9 cellular contexts compared by ENCODE assay signal in genomic region chrX:70453024-70453618, GRCh38. TPM values are rescaled to one million over a fixed set of nuclear protein-coding genes. Genes with fewer than 3 reads are reported as not detected.
DNase-seq lines count a peak whose midpoint lies in the region; ATAC-seq and TF ChIP-seq lines count a peak whose summit lies in the region.
"Had no signal": no experiment of that assay in that cellular context is flagged by ENCODE, and none has a peak within 500 bp of the region (broad histone marks: within the 10 kb centered on the region; RNA-seq: fewer than 3 reads in every experiment).

No MANE protein-coding gene starts in this region.

- in situ Hi-C loops in gastrocnemius medialis (cut with MboI; ENCODE audit: low sequenced_read_pairs in 4 of 4), result no loop called here

- H3K27me3 ChIP-seq in iPS-18a (ENCODE audit: control insufficient read depth, insufficient read depth, low read length), result no peaks in the 10 kb centered on the region
- H3K27me3 ChIP-seq in tibial artery, result no peaks in the 10 kb centered on the region
- no peaks in the 10 kb centered on the region for H3K27me3 ChIP-seq in gastrocnemius medialis

- peak overlapping the region; percentile 76 for H3K27ac Mint-ChIP-seq in activated CD4-positive, alpha-beta memory T cell treated with anti-CD3 and anti-CD28 coated beads for 36 hours

- DNase-seq in activated T-cell treated with anti-CD3 and anti-CD28 coated beads, Interleukin-2, amount 50 U/mL, for 4 hours, result no peak
- DNase-seq in activated T-cell treated with anti-CD3 and anti-CD28 coated beads, Interleukin-2, amount 50 U/mL, for 48 hours, result no peak
- DNase-seq in activated CD4-positive, alpha-beta memory T cell treated with anti-CD3 and anti-CD28 coated beads for 36 hours, result no peak
- DNase-seq in tibial artery, result no peak
- DNase-seq in germinal center (ENCODE audit: low spot score), result no peak
- no peak for DNase-seq in gastrocnemius medialis
- DNase-seq in NCI-H748 (lab: John Stamatoyannopoulos, UW; ENCODE audit: unreplicated experiment), result no peak

- CTCF ChIA-PET in activated CD4-positive, alpha-beta memory T cell treated with anti-CD3 and anti-CD28 coated beads for 36 hours (lab: Charles Lee), result interaction anchor here (0.8 to 1.8 kb wide), 4 partner anchors 8 to 218 kb away, joined by 3 to 6 read pairs (median 4); no protein-coding TSS in a partner anchor

- no peaks in the 10 kb centered on the region for H3K27me3 Mint-ChIP-seq in activated T-cell treated with anti-CD3 and anti-CD28 coated beads, Interleukin-2, amount 50 U/mL, for 4 hours (ENCODE audit: low read depth)
- H3K27me3 Mint-ChIP-seq in activated CD4-positive, alpha-beta memory T cell treated with anti-CD3 and anti-CD28 coated beads for 36 hours, result no peaks in the 10 kb centered on the region

- peak overlapping the region; percentile 71 for H3K4me3 Mint-ChIP-seq in activated T-cell treated with anti-CD3 and anti-CD28 coated beads, Interleukin-2, amount 50 U/mL, for 4 hours
- H3K4me3 Mint-ChIP-seq in activated CD4-positive, alpha-beta memory T cell treated with anti-CD3 and anti-CD28 coated beads for 36 hours, result peak overlapping the region; percentile 66

- no peak overlapping the region for H3K27ac ChIP-seq in iPS-18a (ENCODE audit: low read length)
- H3K27ac ChIP-seq in tibial artery, result peak overlapping the region in 1 of 2 donors; percentile 91
- H3K27ac ChIP-seq in gastrocnemius medialis, result no peak overlapping the region

- ATAC-seq in activated T-cell treated with anti-CD3 and anti-CD28 coated beads, Interleukin-2, amount 50 U/mL, for 4 hours, result no peak
- no peak for ATAC-seq in gastrocnemius medialis

- H3K4me1 Mint-ChIP-seq in activated T-cell treated with anti-CD3 and anti-CD28 coated beads, Interleukin-2, amount 50 U/mL, for 4 hours (ENCODE audit: low read depth), result peaks cover 37% of the 10 kb centered on the region
- peaks cover 28% of the 10 kb centered on the region for H3K4me1 Mint-ChIP-seq in activated CD4-positive, alpha-beta memory T cell treated with anti-CD3 and anti-CD28 coated beads for 36 hours (ENCODE audit: low read depth)

- no peak for TF ChIP-seq CTCF in tibial artery (IDR thresholded peaks at IDR 0.05)
- TF ChIP-seq CTCF in gastrocnemius medialis (IDR thresholded peaks at IDR 0.05 in 4 of 5, conservative IDR thresholded peaks at IDR 0.05 in 1 of 5), result no peak

- no peaks in the 10 kb centered on the region for H3K9me3 Mint-ChIP-seq in activated T-cell treated with anti-CD3 and anti-CD28 coated beads, Interleukin-2, amount 50 U/mL, for 4 hours
- no peaks in the 10 kb centered on the region for H3K9me3 Mint-ChIP-seq in activated CD4-positive, alpha-beta memory T cell treated with anti-CD3 and anti-CD28 coated beads for 36 hours

- POLR2A ChIA-PET in activated CD4-positive, alpha-beta memory T cell treated with anti-CD3 and anti-CD28 coated beads for 36 hours (lab: Charles Lee), result no interaction called here

- H3K36me3 ChIP-seq in iPS-18a (ENCODE audit: control insufficient read depth, low read depth, low read length) (no peaks in the 10 kb centered on the region), tibial artery (no peaks in the 10 kb centered on the region), gastrocnemius medialis (no peaks in the 10 kb centered on the region)

- H3K4me1 ChIP-seq in iPS-18a (ENCODE audit: control insufficient read depth, low read depth, low read length), result no peaks in the 10 kb centered on the region
- H3K4me1 ChIP-seq in tibial artery, result peaks cover 0 to 28% (median 10%) of the 10 kb centered on the region in 4 donors
- no peaks in the 10 kb centered on the region for H3K4me1 ChIP-seq in gastrocnemius medialis

- H3K4me3 ChIP-seq in iPS-18a (ENCODE audit: low read length), result peak overlapping the region; percentile 46
- peak overlapping the region; percentile 63 to 70 for H3K4me3 ChIP-seq in tibial artery
- H3K4me3 ChIP-seq in gastrocnemius medialis, result peak overlapping the region in 1 of 4 donors; percentile 57

- H3K9me3 ChIP-seq in iPS-18a (ENCODE audit: control insufficient read depth, low read depth, low read length) (peaks cover 2% of the 10 kb centered on the region), tibial artery (no peaks in the 10 kb centered on the region), gastrocnemius medialis (no peaks in the 10 kb centered on the region)

- peaks cover 3% of the 10 kb centered on the region for H3K36me3 Mint-ChIP-seq in activated T-cell treated with anti-CD3 and anti-CD28 coated beads, Interleukin-2, amount 50 U/mL, for 4 hours (ENCODE audit: insufficient read depth)
- H3K36me3 Mint-ChIP-seq in activated CD4-positive, alpha-beta memory T cell treated with anti-CD3 and anti-CD28 coated beads for 36 hours, result peaks cover 4% of the 10 kb centered on the region

- no peak for TF ChIP-seq POLR2A in gastrocnemius medialis (IDR thresholded peaks at IDR 0.05)

- peak overlapping the region; percentile 24 for H3K9ac ChIP-seq in iPS-18a (ENCODE audit: low read length)

- intact Hi-C loops in activated CD4-positive, alpha-beta memory T cell treated with anti-CD3 and anti-CD28 coated beads for 36 hours (cut with micrococcal nuclease), result no loop called here
- intact Hi-C loops in tibial artery (cut with DNase I; ENCODE audit: low total_unique reads), result loop anchor here (10.0 kb wide), 1 partner anchor 102 kb away; no protein-coding TSS in a partner anchor
- intact Hi-C loops in gastrocnemius medialis (cut with DNase I; ENCODE audit: low total_unique reads), result loop anchor here (2.0 kb wide), 1 partner anchor 728 kb away; no protein-coding TSS in a partner anchor

RNA-seq across cellular contexts. Expression of gene DLG3, which starts 8.5 kb away (rescaled TPM):
- total RNA-seq in activated T-cell treated with anti-CD3 and anti-CD28 coated beads, Interleukin-2, amount 50 U/mL, for 4 hours, result 1 to 10 TPM; 8.0 to 9.1 (median 9.0) TPM
- 10 to 100 TPM; 25.4 to 25.5 TPM for total RNA-seq in activated CD4-positive, alpha-beta memory T cell treated with anti-CD3 and anti-CD28 coated beads for 36 hours
- total RNA-seq in gastrocnemius medialis, result 1 to 10 TPM in 1 of 4 donors, under 1 TPM in 3; 0.20 to 3.4 (median 0.69) TPM

RNA-seq across cellular contexts. Expression of gene GDPD2, which starts 30.0 kb away (rescaled TPM):
- not detected for total RNA-seq in activated T-cell treated with anti-CD3 and anti-CD28 coated beads, Interleukin-2, amount 50 U/mL, for 4 hours
- total RNA-seq in activated CD4-positive, alpha-beta memory T cell treated with anti-CD3 and anti-CD28 coated beads for 36 hours, result not detected
- total RNA-seq in gastrocnemius medialis, result not detected
- total RNA-seq: activated CD8-positive, alpha-beta memory T cell treated with anti-CD3 and anti-CD28 coated beads for 36 hours had no signal
